10 cellular contexts compared by ENCODE assay signal in genomic region chr4:186651624-186652023, GRCh38.
DNase-seq lines count a peak whose midpoint lies in the region; ATAC-seq, FAIRE-seq and TF ChIP-seq lines count a peak whose summit lies in the region.
"Had no signal": no experiment of that assay in that cellular context is flagged by ENCODE, and none has a peak within 500 bp of the region (broad histone marks: within the 10 kb centered on the region; RNA-seq: fewer than 3 reads in every experiment).

No MANE protein-coding gene starts in this region.

- DNase-seq in NCI-H1105 treated with DMSO at 0.1 percent for 48 hours (lab: John Stamatoyannopoulos, UW) = peak; percentile 81
- DNase-seq in chondrocyte (ENCODE audit: low spot score) = no peak
- no peak for DNase-seq in HepG2 (ENCODE audit: low spot score)
- no peak for DNase-seq in HUDEP-2 (lab: John Stamatoyannopoulos, UW; ENCODE audit: unreplicated experiment in 76 of 76)
- no peak for DNase-seq in GM13977 (ENCODE audit: low spot score)
- no peak for DNase-seq in activated CD8-positive, alpha-beta T cell treated with anti-CD3 and anti-CD28 coated beads for 36 hours
- no peak for DNase-seq in SIG-M5 treated with dmso at 0.1 percent for 504 hours (lab: John Stamatoyannopoulos, UW; ENCODE audit: unreplicated experiment)
- DNase-seq: activated B cell treated with CpG ODN at 0.5 μM for 24 hours had no signal

- H3K36me3 Mint-ChIP-seq in chondrocyte (ENCODE audit: low read depth) = peaks cover 17% of the 10 kb centered on the region
- H3K36me3 Mint-ChIP-seq in activated CD8-positive, alpha-beta T cell treated with anti-CD3 and anti-CD28 coated beads for 36 hours (ENCODE audit: low read depth) = no peaks in the 10 kb centered on the region

- POLR2A ChIA-PET in HepG2 (lab: Yijun Ruan, JAX) = no interaction called here
- POLR2A ChIA-PET in activated CD8-positive, alpha-beta T cell treated with anti-CD3 and anti-CD28 coated beads for 36 hours (lab: Charles Lee) = no interaction called here

- no peak overlapping the region for H2AFZ ChIP-seq in HepG2 (ENCODE audit: low read length)
- H2AFZ ChIP-seq: parathyroid adenoma had no signal

- CTCF ChIA-PET in HepG2 (lab: Yijun Ruan, JAX; ENCODE audit: low intra/inter-chr PET ratio, low total read pairs) = no interaction called here
- CTCF ChIA-PET in activated CD8-positive, alpha-beta T cell treated with anti-CD3 and anti-CD28 coated beads for 36 hours (lab: Charles Lee) = no interaction called here

- no peaks in the 10 kb centered on the region for H3K27me3 Mint-ChIP-seq in chondrocyte (ENCODE audit: low read depth)
- H3K27me3 Mint-ChIP-seq in activated CD8-positive, alpha-beta T cell treated with anti-CD3 and anti-CD28 coated beads for 36 hours = peaks cover 8% of the 10 kb centered on the region
- H3K27me3 Mint-ChIP-seq: activated B cell treated with CpG ODN at 0.5 μM for 24 hours had no signal

- no peaks in the 10 kb centered on the region for H3K27me3 ChIP-seq in HepG2 (ENCODE audit: control insufficient read depth in 1 of 2, insufficient read depth in 2 of 2, low read length in 2 of 2)

- TF ChIP-seq EP300 in HepG2 (IDR thresholded peaks at IDR 0.05; ENCODE audit: low read depth in 2 of 2, low read length in 2 of 2) = no peak
- TF ChIP-seq EP300 in HepG2 (CRISPR knock-in tag; IDR thresholded peaks at IDR 0.05; ENCODE audit: borderline replicate concordance) = no peak

- no peaks in the 10 kb centered on the region for H3K9me3 Mint-ChIP-seq in chondrocyte (ENCODE audit: low read depth)
- peaks cover 2% of the 10 kb centered on the region for H3K9me3 Mint-ChIP-seq in activated CD8-positive, alpha-beta T cell treated with anti-CD3 and anti-CD28 coated beads for 36 hours
- H3K9me3 Mint-ChIP-seq: activated B cell treated with CpG ODN at 0.5 μM for 24 hours had no signal

- no peak overlapping the region for H3K4me3 ChIP-seq in HepG2 (replicated peaks in 1 of 3; ENCODE audit: insufficient read depth in 1 of 3, low read depth in 2 of 3, low read length in 3 of 3)

- peak overlapping the region; percentile 54 for H3K4me3 Mint-ChIP-seq in chondrocyte (ENCODE audit: unreplicated experiment)
- no peak overlapping the region for H3K4me3 Mint-ChIP-seq in activated CD8-positive, alpha-beta T cell treated with anti-CD3 and anti-CD28 coated beads for 36 hours
- H3K4me3 Mint-ChIP-seq: activated B cell treated with CpG ODN at 0.5 μM for 24 hours had no signal

- H3K79me2 ChIP-seq in HepG2 (ENCODE audit: insufficient read depth, low read length) = peaks cover 54% of the 10 kb centered on the region
- H3K79me2 ChIP-seq: parathyroid adenoma had no signal

- H3K27ac ChIP-seq in HepG2 (ENCODE audit: extremely low read length, insufficient read depth, low read length) (no peak overlapping the region), temporal lobe (ENCODE audit: low read depth, low read length) (peak overlapping the region; percentile 7)
- H3K27ac ChIP-seq: parathyroid adenoma had no signal

- TF ChIP-seq CTCF in chondrocyte (IDR thresholded peaks at IDR 0.05) (no peak), HepG2 (CRISPR knock-in tag; IDR thresholded peaks at IDR 0.05) (no peak), GM13977 (IDR thresholded peaks at IDR 0.05; ENCODE audit: extremely low read depth, insufficient read depth, missing control alignments) (no peak)
- TF ChIP-seq CTCF in activated CD8-positive, alpha-beta T cell treated with anti-CD3 and anti-CD28 coated beads for 36 hours (IDR thresholded peaks at IDR 0.05) = no peak

- H3K27ac Mint-ChIP-seq in chondrocyte (ENCODE audit: unreplicated experiment) = peak overlapping the region; percentile 85
- no peak overlapping the region for H3K27ac Mint-ChIP-seq in activated CD8-positive, alpha-beta T cell treated with anti-CD3 and anti-CD28 coated beads for 36 hours
- H3K27ac Mint-ChIP-seq: activated B cell treated with CpG ODN at 0.5 μM for 24 hours had no signal

- FAIRE-seq in HepG2 (lab: Jason Lieb, UNC) = no peak

- ATAC-seq in HepG2 = peak; percentile 45
- ATAC-seq in activated CD8-positive, alpha-beta T cell treated with anti-CD3 and anti-CD28 coated beads for 36 hours = no peak

- TF ChIP-seq POLR2A in HepG2 (IDR thresholded peaks at IDR 0.05; ENCODE audit: insufficient read depth in 1 of 2, low read depth in 2 of 2, low read length in 2 of 2) = no peak

- no peak for TF ChIP-seq RAD21 in HepG2 (CRISPR knock-in tag; IDR thresholded peaks at IDR 0.05)

- 97% methylated on average over 20 of the region's 21 CpGs for WGBS in HepG2 (ENCODE audit: low lambda C conversion rate)

- no peaks in the 10 kb centered on the region for H3K9me3 ChIP-seq in HepG2 (ENCODE audit: low read length)

- H3K9ac ChIP-seq in HepG2 (ENCODE audit: insufficient read depth, low read depth, low read length) = no peak overlapping the region
- H3K9ac ChIP-seq: parathyroid adenoma had no signal

- peaks cover 9 to 49% of the 10 kb centered on the region in 2 experiments for H3K36me3 ChIP-seq in HepG2 (replicated peaks in 1 of 2; ENCODE audit: control insufficient read depth in 1 of 2, insufficient read depth in 2 of 2, low read length in 2 of 2)

- H3K4me1 ChIP-seq in HepG2 (ENCODE audit: insufficient read depth, low read length) = 0 out of 2 replicates have a peak, but pooled peaks cover 5% of the 10 kb centered on the region
- H3K4me1 ChIP-seq: parathyroid adenoma had no signal

- peaks cover 67% of the 10 kb centered on the region for H3K4me1 Mint-ChIP-seq in chondrocyte (ENCODE audit: low read depth)
- no peaks in the 10 kb centered on the region for H3K4me1 Mint-ChIP-seq in activated CD8-positive, alpha-beta T cell treated with anti-CD3 and anti-CD28 coated beads for 36 hours (ENCODE audit: low read depth)
- H3K4me1 Mint-ChIP-seq: activated B cell treated with CpG ODN at 0.5 μM for 24 hours had no signal

- peaks cover 15% of the 10 kb centered on the region for H4K20me1 ChIP-seq in HepG2 (ENCODE audit: insufficient read depth, low read length)

- no peak overlapping the region for H3K4me2 ChIP-seq in HepG2 (ENCODE audit: low read depth, low read length)

- BruUV-seq in HepG2 (replicated peaks; lab: Mats Ljungman, UMichigan) = no TSS peak

- intact Hi-C loops in HepG2 (cut with micrococcal nuclease; ENCODE audit: unreplicated experiment) = no loop called here
- intact Hi-C loops in activated CD8-positive, alpha-beta T cell treated with anti-CD3 and anti-CD28 coated beads for 36 hours (cut with micrococcal nuclease) = no loop called here

- in situ Hi-C loops in HepG2 (cut with HindIII; ENCODE audit: extremely low pct_ligation_motif_present, low pct_unique_long_range_greater_than_20kb) = no loop called here
- in situ Hi-C loops in GM13977 (cut with MboI; ENCODE audit: low pct_unique_long_range_greater_than_20kb, low sequenced_read_pairs, unreplicated experiment) = no loop called here

TF ChIP-seq in HepG2, 621 proteins besides CTCF, POLR2A, EP300 and RAD21 (continues in another document):
- TF ChIP-seq ZNF800 (CRISPR knock-in tag; IDR thresholded peaks at IDR 0.05) (no peak), ZNF687 (CRISPR knock-in tag; IDR thresholded peaks at IDR 0.05) (peak; percentile 18; the same call in 1 of the 2 replicates), AGO2 (optimal IDR thresholded peaks at IDR 0.05; ENCODE audit: low read depth, low read length) (peak; percentile 53), SP140L (CRISPR knock-in tag; IDR thresholded peaks at IDR 0.05; ENCODE audit: borderline replicate concordance) (no peak)
